8 cellular contexts compared by ENCODE assay signal in the genomic region with DNA sequence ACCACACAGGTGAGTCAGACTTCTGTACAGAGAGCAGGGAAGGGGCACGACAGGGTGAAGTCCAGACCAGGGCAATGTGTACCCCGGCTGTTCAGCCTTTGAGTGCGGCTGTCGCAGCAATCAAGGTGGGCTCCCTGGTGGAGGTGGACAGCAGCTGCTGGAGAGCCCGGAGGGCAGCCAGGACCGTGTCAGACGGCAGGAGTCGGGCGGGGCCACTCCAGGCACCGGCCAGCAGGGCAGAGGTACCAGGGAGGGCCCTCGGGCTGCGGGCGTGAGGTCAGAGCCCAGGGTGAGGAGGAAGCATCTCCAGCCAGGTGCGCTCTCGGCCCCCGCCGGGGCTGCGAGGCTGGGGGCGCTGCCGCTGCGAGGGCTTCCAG. TPM values are rescaled to one million over a fixed set of nuclear protein-coding genes. Genes with fewer than 3 reads are reported as not detected.
DNase-seq lines count a peak whose midpoint lies in the region; ATAC-seq and TF ChIP-seq lines count a peak whose summit lies in the region.

No MANE protein-coding gene starts in this region.

- DNase-seq in activated CD8-positive, alpha-beta T cell treated with anti-CD3 and anti-CD28 coated beads, Interleukin-2, amount 10 ng/mL, durations not matched to agents 7 days and 5 days, result no peak
- DNase-seq in cardiac muscle cell (ENCODE audit: low read depth in 1 of 2, low spot score in 1 of 2) (peak in 1 of 2 donors; percentile 30), sigmoid colon (peak; percentile 81), DMS114 treated with DMSO at 0.1 percent for 48 hours (lab: John Stamatoyannopoulos, UW; ENCODE audit: unreplicated experiment) (no peak), NCI-H345 treated with DMSO at 0.1 percent for 48 hours (lab: John Stamatoyannopoulos, UW; ENCODE audit: unreplicated experiment) (no peak)

- no peaks in the 10 kb centered on the region for H3K27me3 Mint-ChIP-seq in activated CD8-positive, alpha-beta T cell treated with anti-CD3 and anti-CD28 coated beads, Interleukin-2, amount 10 ng/mL, durations not matched to agents 7 days and 5 days (ENCODE audit: low read depth)

- POLR2A ChIA-PET in activated CD8-positive, alpha-beta T cell treated with anti-CD3 and anti-CD28 coated beads, Interleukin-2, amount 10 ng/mL, durations not matched to agents 7 days and 5 days (lab: Charles Lee), result interaction anchor here (1.0 to 2.8 kb wide), 8 partner anchors 9 to 567 kb away, joined by 3 to 15 read pairs (median 4); no protein-coding TSS in a partner anchor

- peaks cover 28% of the 10 kb centered on the region for H3K4me1 Mint-ChIP-seq in activated CD8-positive, alpha-beta T cell treated with anti-CD3 and anti-CD28 coated beads, Interleukin-2, amount 10 ng/mL, durations not matched to agents 7 days and 5 days (ENCODE audit: low read depth)

- H3K27ac Mint-ChIP-seq in activated CD8-positive, alpha-beta T cell treated with anti-CD3 and anti-CD28 coated beads, Interleukin-2, amount 10 ng/mL, durations not matched to agents 7 days and 5 days, result peak overlapping the region; percentile 81

- no peak for TF ChIP-seq EP300 in sigmoid colon (IDR thresholded peaks at IDR 0.05)

- no peaks in the 10 kb centered on the region for H3K9me3 ChIP-seq in cardiac muscle cell (ENCODE audit: low read depth)
- H3K9me3 ChIP-seq in sigmoid colon, result no peaks in the 10 kb centered on the region

- H3K4me3 Mint-ChIP-seq in activated CD8-positive, alpha-beta T cell treated with anti-CD3 and anti-CD28 coated beads, Interleukin-2, amount 10 ng/mL, durations not matched to agents 7 days and 5 days, result peak overlapping the region; percentile 66

- TF ChIP-seq CTCF in cardiac muscle cell (IDR thresholded peaks at IDR 0.05; ENCODE audit: low read depth, low read length) (no peak), sigmoid colon (IDR thresholded peaks at IDR 0.05) (peak in 1 of 4 experiments; percentile 25)

- H3K4me3 ChIP-seq in cardiac muscle cell (peak overlapping the region; percentile 93), sigmoid colon (peak overlapping the region; percentile 67 to 96 (median 82))

- peaks cover 29% of the 10 kb centered on the region for H3K36me3 Mint-ChIP-seq in activated CD8-positive, alpha-beta T cell treated with anti-CD3 and anti-CD28 coated beads, Interleukin-2, amount 10 ng/mL, durations not matched to agents 7 days and 5 days (ENCODE audit: low read depth)

- H3K4me1 ChIP-seq in cardiac muscle cell (ENCODE audit: low read depth), result peaks cover 6% of the 10 kb centered on the region
- H3K4me1 ChIP-seq in sigmoid colon, result peaks cover 0 to 44% (median 32%) of the 10 kb centered on the region in 4 donors

- H3K9me3 Mint-ChIP-seq in activated CD8-positive, alpha-beta T cell treated with anti-CD3 and anti-CD28 coated beads, Interleukin-2, amount 10 ng/mL, durations not matched to agents 7 days and 5 days (ENCODE audit: insufficient read depth), result no peaks in the 10 kb centered on the region

- WGBS in sigmoid colon, 2 donors, result 2 to 7% methylated on average over 21 of the region's 21 CpGs

- intact Hi-C loops in sigmoid colon (cut with DNase I), result loop anchor here (1.0 to 10.0 kb wide), 5 partner anchors 17 to 225 kb away; a partner anchor contains a TSS

- no peak for TF ChIP-seq POLR2A in sigmoid colon (IDR thresholded peaks at IDR 0.05)

- H3K27me3 ChIP-seq in cardiac muscle cell, result no peaks in the 10 kb centered on the region
- H3K27me3 ChIP-seq in sigmoid colon, result no peaks in the 10 kb centered on the region

- peaks cover 11% of the 10 kb centered on the region for H3K36me3 ChIP-seq in cardiac muscle cell
- H3K36me3 ChIP-seq in sigmoid colon, result peaks cover 11 to 22% (median 16%) of the 10 kb centered on the region in 4 donors

- H3K27ac ChIP-seq in cardiac muscle cell (peak overlapping the region; percentile 99), sigmoid colon (peak overlapping the region; percentile 89 to 99 (median 96))

- ATAC-seq in GM18519 (IDR thresholded peaks at IDR 0.05; ENCODE audit: low FRiP score, unreplicated experiment) (peak; percentile 1), HG03175 (IDR thresholded peaks at IDR 0.05; ENCODE audit: unreplicated experiment) (peak; percentile 13)
- ATAC-seq in activated CD8-positive, alpha-beta T cell treated with anti-CD3 and anti-CD28 coated beads, Interleukin-2, amount 10 ng/mL, durations not matched to agents 7 days and 5 days, result no peak
- ATAC-seq in activated CD4-positive, CD25-positive, alpha-beta regulatory T cell treated with anti-CD3 and anti-CD28 coated beads, Interleukin-2, amount 50 U/mL, for 24 hours, result no peak

- CTCF ChIA-PET in activated CD8-positive, alpha-beta T cell treated with anti-CD3 and anti-CD28 coated beads, Interleukin-2, amount 10 ng/mL, durations not matched to agents 7 days and 5 days (lab: Charles Lee), result interaction anchor here (1.2 kb wide), 1 partner anchor 23 kb away, joined by 3 read pairs; no protein-coding TSS in a partner anchor

RNA-seq across cellular contexts. Expression of a gene that starts 0.8 kb away (rescaled TPM):
- 10 to 100 TPM; 45.1 to 45.7 TPM for total RNA-seq in activated CD8-positive, alpha-beta T cell treated with anti-CD3 and anti-CD28 coated beads, Interleukin-2, amount 10 ng/mL, durations not matched to agents 7 days and 5 days
- total RNA-seq in cardiac muscle cell (37.4 and 62.2 TPM in 2 replicates), sigmoid colon (10 to 100 TPM; 26.3 to 50.0 (median 41.8) TPM)
- polyA plus RNA-seq in cardiac muscle cell (46.1 and 74.4 TPM in 2 replicates), sigmoid colon (100 to 1,000 TPM in 1 of 3 donors, 10 to 100 TPM in 2; 34.8 to 126 (median 60.1) TPM)

RNA-seq across cellular contexts. Expression of a gene that starts 41.3 kb away (rescaled TPM):
- total RNA-seq in activated CD8-positive, alpha-beta T cell treated with anti-CD3 and anti-CD28 coated beads, Interleukin-2, amount 10 ng/mL, durations not matched to agents 7 days and 5 days, result 10 to 100 TPM; 58.0 to 58.1 TPM
- total RNA-seq in cardiac muscle cell (36.0 and 109 TPM in 2 replicates), sigmoid colon (10 to 100 TPM; 15.5 to 26.5 (median 23.1) TPM)
- polyA plus RNA-seq in cardiac muscle cell (37.6 and 112 TPM in 2 replicates), sigmoid colon (10 to 100 TPM in 2 of 3 donors, 1 to 10 TPM in 1; 9.2 to 97.7 (median 11.4) TPM)

RNA-seq across cellular contexts. Expression of a gene that starts 41.5 kb away (rescaled TPM):
- 10 to 100 TPM; 16.3 to 17.4 TPM for total RNA-seq in activated CD8-positive, alpha-beta T cell treated with anti-CD3 and anti-CD28 coated beads, Interleukin-2, amount 10 ng/mL, durations not matched to agents 7 days and 5 days
- total RNA-seq in cardiac muscle cell (10.5 and 21.0 TPM in 2 replicates), sigmoid colon (10 to 100 TPM; 11.4 to 23.9 (median 15.4) TPM)
- polyA plus RNA-seq in cardiac muscle cell (19.2 and 38.0 TPM in 2 replicates), sigmoid colon (10 to 100 TPM in 1 of 3 donors, 1 to 10 TPM in 2; 1.8 to 15.9 (median 2.1) TPM)

RNA-seq across cellular contexts. Expression of a gene that starts 52.8 kb away (rescaled TPM):
- total RNA-seq in activated CD8-positive, alpha-beta T cell treated with anti-CD3 and anti-CD28 coated beads, Interleukin-2, amount 10 ng/mL, durations not matched to agents 7 days and 5 days, result not detected
- total RNA-seq in cardiac muscle cell (1.8 TPM in 1 of 2 replicates, not detected in the other), sigmoid colon (not detected)
- polyA plus RNA-seq in cardiac muscle cell (not detected in 2 replicates), sigmoid colon (1 to 10 TPM in 1 of 3 donors, not detected in 2; 1.6 TPM)

Comparison
In these comparisons a context has a peak if more than half of its experiments do, and no peak if none do; other contexts are left out.
1. ATAC-seq: peak in GM18519 (single experiment) and HG03175 (single experiment); none in activated CD8-positive, alpha-beta T cell treated with anti-CD3 and anti-CD28 coated beads, Interleukin-2, amount 10 ng/mL, durations not matched to agents 7 days and 5 days (single experiment) and activated CD4-positive, CD25-positive, alpha-beta regulatory T cell treated with anti-CD3 and anti-CD28 coated beads, Interleukin-2, amount 50 U/mL, for 24 hours (0 of 2).